1 cellular context compared by ENCODE assay signal in genomic region chr12:130969223-130969622, GRCh38.
TF ChIP-seq lines count a peak whose summit lies in the region.

No MANE protein-coding gene starts in this region.

TF ChIP-seq in HEK293, 187 proteins besides CTCF, POLR2A, EP300 and RAD21 (continued from another document):
- TF ChIP-seq ZNF398 (tag by site-specific recombination; IDR thresholded peaks at IDR 0.05) (no peak), ZNF501 (tag by site-specific recombination; IDR thresholded peaks at IDR 0.05) (no peak)
